1 cellular context compared by ENCODE assay signal in the genomic region with DNA sequence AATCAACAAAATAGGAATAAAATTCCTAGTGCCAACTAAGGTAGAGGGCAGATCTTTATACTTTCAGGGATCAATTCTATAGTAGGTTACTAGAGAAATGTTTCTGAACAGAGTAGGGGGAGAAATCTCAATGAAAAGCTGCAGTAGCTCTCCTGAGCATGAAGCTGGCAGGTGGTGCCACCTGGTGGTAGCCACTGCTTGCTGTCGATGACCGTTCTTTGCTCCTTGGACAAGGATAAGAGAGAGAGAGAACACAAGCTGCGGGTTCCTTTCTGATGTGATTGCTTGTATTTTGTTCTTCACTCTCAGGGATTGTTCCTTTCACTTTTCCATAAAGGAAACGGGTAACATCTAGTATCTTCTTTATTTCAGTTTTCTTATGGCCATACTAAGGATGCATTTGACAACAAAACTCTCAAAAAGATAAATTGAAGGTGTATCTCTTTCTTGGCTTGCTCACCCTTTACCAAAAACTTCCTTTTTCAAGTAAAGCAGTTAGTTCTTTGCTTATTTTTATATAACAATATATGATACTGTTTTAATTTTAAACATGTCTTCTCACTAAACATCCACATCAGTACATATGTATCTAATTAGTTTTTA.
TF ChIP-seq lines count a peak whose summit lies in the region.

No MANE protein-coding gene starts in this region.

TF ChIP-seq in endothelial cell of umbilical vein, 7 proteins besides CTCF, POLR2A, EP300 and RAD21 (continued from another document):
- TF ChIP-seq, protein P1, sequence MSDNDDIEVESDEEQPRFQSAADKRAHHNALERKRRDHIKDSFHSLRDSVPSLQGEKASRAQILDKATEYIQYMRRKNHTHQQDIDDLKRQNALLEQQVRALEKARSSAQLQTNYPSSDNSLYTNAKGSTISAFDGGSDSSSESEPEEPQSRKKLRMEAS (IDR thresholded peaks at IDR 0.05; ENCODE audit: insufficient read depth, insufficient read length): no peak
- TF ChIP-seq GATA2 (IDR thresholded peaks at IDR 0.05; ENCODE audit: insufficient read depth, insufficient read length, low read depth, low read length): no peak
TF ChIP-seq in endothelial cell of umbilical vein: peak in this region for 0.
